9 cellular contexts compared by ENCODE assay signal in the genomic region with DNA sequence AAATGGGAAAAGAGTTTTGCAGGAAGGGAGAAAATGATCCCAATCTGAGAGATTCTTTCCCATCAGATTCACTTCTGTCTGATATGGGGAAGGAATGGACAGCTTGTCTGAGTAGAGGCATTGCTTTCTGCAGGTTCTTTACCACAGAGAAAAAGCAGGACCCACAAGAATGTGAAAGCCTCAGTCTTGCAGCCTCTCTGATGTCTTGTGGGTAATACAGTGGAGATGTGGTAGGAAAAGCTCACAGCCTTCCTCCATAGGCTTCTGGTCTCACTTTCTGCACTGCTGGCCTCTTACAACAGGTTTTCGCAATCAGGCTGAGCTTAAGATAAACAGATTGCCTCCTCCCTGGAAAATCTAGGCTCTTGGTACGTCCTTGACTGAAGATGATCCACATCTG. TPM values are rescaled to one million over a fixed set of nuclear protein-coding genes. Genes with fewer than 3 reads are reported as not detected.
DNase-seq lines count a peak whose midpoint lies in the region; ATAC-seq, FAIRE-seq and TF ChIP-seq lines count a peak whose summit lies in the region.
"Had no signal": no experiment of that assay in that cellular context is flagged by ENCODE, and none has a peak within 500 bp of the region (broad histone marks: within the 10 kb centered on the region; RNA-seq: fewer than 3 reads in every experiment).

No MANE protein-coding gene starts in this region.

- intact Hi-C loops in transverse colon (cut with DNase I; ENCODE audit: low total_unique reads): loop anchor here (5.0 kb wide), 1 partner anchor 66 kb away; the partner anchor contains the start of gene IFIT3

- no peak for TF ChIP-seq POLR2A in transverse colon (IDR thresholded peaks at IDR 0.05)

- peak; percentile 57 for DNase-seq in ACHN
- DNase-seq in MV-4-11 (lab: John Stamatoyannopoulos, UW): peak; percentile 90
- peak; percentile 43 for DNase-seq in cerebellum (ENCODE audit: low spot score)
- no peak for DNase-seq in lung (ENCODE audit: low spot score)
- peak; percentile 28 for DNase-seq in transverse colon
- no peak for DNase-seq in frontal cortex (ENCODE audit: low spot score in 2 of 2)
- DNase-seq in NCI-H748 treated with DMSO at 0.1 percent for 48 hours (lab: John Stamatoyannopoulos, UW): no peak

- H3K4me1 ChIP-seq in lung (ENCODE audit: control insufficient read depth in 2 of 2, insufficient read depth in 2 of 2, low read length in 2 of 2) (peaks cover 2 to 37% of the 10 kb centered on the region in 2 donors), transverse colon (peaks cover 8 to 32% (median 21%) of the 10 kb centered on the region in 4 donors)

- no peak for FAIRE-seq in frontal cortex (lab: Jason Lieb, UNC)

- 8 to 10% methylated on average over 2 of the region's 2 CpGs for WGBS in lung, 2 donors
- 40 to 46% methylated on average over 1 to 2 of the region's 2 CpGs for WGBS in transverse colon (ENCODE audit: low coverage in 1 of 2), 2 donors

- ATAC-seq in GM19035 (IDR thresholded peaks at IDR 0.05; ENCODE audit: unreplicated experiment): peak; percentile 24
- peak; percentile 49 for ATAC-seq in lung (ENCODE audit: insufficient read depth, low FRiP score)

- H3K27ac ChIP-seq in lung (ENCODE audit: low read depth in 1 of 2, low read length in 1 of 2): peak overlapping the region; percentile 29 to 94
- peak overlapping the region; percentile 59 to 90 (median 78) for H3K27ac ChIP-seq in transverse colon

- TF ChIP-seq CTCF in lung (IDR thresholded peaks at IDR 0.05; ENCODE audit: control extremely low read depth, extremely low read depth) (no peak), transverse colon (IDR thresholded peaks at IDR 0.05) (no peak)

- H3K4me3 ChIP-seq in lung: peak overlapping the region; percentile 40
- H3K4me3 ChIP-seq in transverse colon: peak overlapping the region in 3 of 4 donors; percentile 34 to 56 (median 41)

- TF ChIP-seq EP300 in transverse colon (IDR thresholded peaks at IDR 0.05; ENCODE audit: low read depth): no peak

- in situ Hi-C loops in ACHN (cut with HindIII; ENCODE audit: low pct_ligation_motif_present, low pct_unique_long_range_greater_than_20kb, low sequenced_read_pairs) (no loop called here), transverse colon (cut with MboI; ENCODE audit: low pct_ligation_motif_present in 1 of 4, low pct_unique_long_range_greater_than_20kb in 1 of 4, low sequenced_read_pairs in 3 of 4) (no loop called here)

- H3K27me3 ChIP-seq in lung (ENCODE audit: control insufficient read depth, insufficient read depth) (no peaks in the 10 kb centered on the region), transverse colon (no peaks in the 10 kb centered on the region)

- H3K9me3 ChIP-seq in lung (ENCODE audit: control insufficient read depth in 2 of 2, insufficient read depth in 1 of 2, low read length in 1 of 2) (no peaks in the 10 kb centered on the region), transverse colon (no peaks in the 10 kb centered on the region)

- no peaks in the 10 kb centered on the region for H3K36me3 ChIP-seq in lung (ENCODE audit: control insufficient read depth in 2 of 2, insufficient read depth in 2 of 2, low read length in 2 of 2)
- H3K36me3 ChIP-seq in transverse colon: no peaks in the 10 kb centered on the region

RNA-seq across cellular contexts. Expression of gene IFIT1, which starts 0.6 kb away (rescaled TPM):
- 5.1 TPM for total RNA-seq in cerebellum
- 10 to 100 TPM; 11.1 to 16.9 TPM for total RNA-seq in lung
- polyA plus RNA-seq in lung: 10 to 100 TPM; 13.1 to 17.7 TPM
- total RNA-seq in transverse colon: 10 to 100 TPM in 2 of 4 donors, 1 to 10 TPM in 2; 1.1 to 18.5 (median 9.4) TPM
- total RNA-seq in frontal cortex: 5.7 TPM

RNA-seq across cellular contexts. Expression of gene IFIT1B, which starts 15.1 kb away (rescaled TPM):
- total RNA-seq in cerebellum (0.82 TPM), lung (1 to 10 TPM in 1 of 2 donors, under 1 TPM in 1; 0.21 to 3.7 TPM), transverse colon (not detected), frontal cortex (0.41 TPM)
- polyA plus RNA-seq in lung: not detected
- total RNA-seq: lung microvascular endothelial cell had no signal

RNA-seq across cellular contexts. Expression of gene IFIT5, which starts 21.4 kb away (rescaled TPM):
- total RNA-seq in cerebellum: 35.0 TPM
- total RNA-seq in lung: 10 to 100 TPM; 17.7 to 21.8 TPM
- polyA plus RNA-seq in lung: 10 to 100 TPM; 12.6 to 13.5 TPM
- total RNA-seq in transverse colon: 10 to 100 TPM in 3 of 4 donors, 1 to 10 TPM in 1; 1.5 to 12.5 (median 11.2) TPM
- total RNA-seq in frontal cortex: 64.8 TPM

Comparison
In these comparisons a context has a peak if more than half of its experiments do, and no peak if none do; other contexts are left out.
1. DNase-seq: peak in ACHN (single experiment), MV-4-11 (single experiment), cerebellum (single experiment) and transverse colon (single experiment); none in lung (single experiment), frontal cortex (0 of 2) and NCI-H748 treated with DMSO at 0.1 percent for 48 hours (single experiment).